Comparison of ENCODE assay signal across 1 cellular context in the genomic region with DNA sequence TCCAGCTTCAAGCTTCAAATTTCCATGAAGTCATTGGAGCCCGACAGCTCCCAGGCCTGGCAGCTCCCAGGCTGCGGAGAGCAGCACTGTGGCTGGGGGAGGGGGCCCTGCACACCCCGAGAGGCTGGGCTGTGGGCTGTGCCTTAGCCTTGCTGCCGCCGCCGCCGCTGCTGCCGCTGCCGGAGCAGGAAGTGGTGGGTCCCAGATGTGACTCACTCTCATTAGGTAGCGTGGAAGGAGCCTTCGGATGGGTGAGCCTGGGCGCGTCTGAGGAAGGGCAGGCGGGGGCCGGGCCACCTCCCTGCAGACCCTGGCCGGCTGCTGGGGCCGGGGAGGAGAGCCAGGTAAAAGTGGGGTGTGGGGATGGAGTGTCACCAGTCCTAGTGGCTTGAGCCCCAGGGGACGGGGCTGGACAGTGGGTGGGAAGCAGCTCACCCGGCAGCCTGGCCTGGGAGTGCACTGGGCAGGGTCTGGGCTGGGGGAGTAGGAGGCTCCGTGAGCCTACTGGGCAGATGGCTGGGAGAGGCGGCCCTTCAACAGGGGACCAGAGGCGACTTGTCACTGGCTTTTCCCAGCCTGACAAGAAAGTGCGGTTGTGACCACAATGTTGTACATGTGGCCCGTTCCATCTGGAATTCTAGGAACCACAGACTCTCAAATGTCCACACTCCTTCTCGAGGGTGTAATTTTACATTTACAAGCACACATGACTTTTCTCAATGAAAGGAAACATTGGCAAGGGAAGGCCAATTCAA.
TF ChIP-seq lines count a peak whose summit lies in the region.

A gene (plus strand): TSS at position 215 of the 755 bp plus-strand sequence. CDS start 21,629 bp downstream, outside the sequence.

TF ChIP-seq in K562, 482 proteins besides CTCF, POLR2A, EP300 and RAD21 (continued from another document):
- TF ChIP-seq, protein P1, sequence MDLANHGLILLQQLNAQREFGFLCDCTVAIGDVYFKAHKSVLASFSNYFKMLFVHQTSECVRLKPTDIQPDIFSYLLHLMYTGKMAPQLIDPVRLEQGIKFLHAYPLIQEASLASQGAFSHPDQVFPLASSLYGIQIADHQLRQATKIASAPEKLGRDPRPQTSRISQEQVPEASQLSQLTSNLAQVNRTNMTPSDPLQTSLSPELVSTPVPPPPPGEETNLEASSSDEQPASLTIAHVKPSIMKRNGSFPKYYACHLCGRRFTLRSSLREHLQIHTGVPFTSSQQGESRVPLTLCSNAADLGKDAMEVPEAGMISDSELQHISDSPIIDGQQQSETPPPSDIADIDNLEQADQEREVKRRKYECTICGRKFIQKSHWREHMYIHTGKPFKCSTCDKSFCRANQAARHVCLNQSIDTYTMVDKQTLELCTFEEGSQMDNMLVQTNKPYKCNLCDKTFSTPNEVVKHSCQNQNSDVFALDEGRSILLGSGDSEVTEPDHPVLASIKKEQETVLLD (IDR thresholded peaks at IDR 0.05): 0 out of 2 replicates have a peak, but pooled peaks have one; percentile 32
- TF ChIP-seq BRD9 (IDR thresholded peaks at IDR 0.05; ENCODE audit: low read depth, partially characterized antibody): no peak
- TF ChIP-seq, protein P2, sequence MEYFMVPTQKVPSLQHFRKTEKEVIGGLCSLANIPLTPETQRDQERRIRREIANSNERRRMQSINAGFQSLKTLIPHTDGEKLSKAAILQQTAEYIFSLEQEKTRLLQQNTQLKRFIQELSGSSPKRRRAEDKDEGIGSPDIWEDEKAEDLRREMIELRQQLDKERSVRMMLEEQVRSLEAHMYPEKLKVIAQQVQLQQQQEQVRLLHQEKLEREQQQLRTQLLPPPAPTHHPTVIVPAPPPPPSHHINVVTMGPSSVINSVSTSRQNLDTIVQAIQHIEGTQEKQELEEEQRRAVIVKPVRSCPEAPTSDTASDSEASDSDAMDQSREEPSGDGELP (CRISPR knock-in tag; IDR thresholded peaks at IDR 0.05; ENCODE audit: borderline replicate concordance): peak; percentile 84
- peak; percentile 82 for TF ChIP-seq ETV5 (CRISPR knock-in tag; IDR thresholded peaks at IDR 0.05; ENCODE audit: low read depth)
- 0 out of 2 replicates have a peak, but pooled peaks have one; percentile 15 for TF ChIP-seq ZNF766 (CRISPR knock-in tag; conservative IDR thresholded peaks at IDR 0.05)
- no peak for TF ChIP-seq CHD4 (IDR thresholded peaks at IDR 0.05; ENCODE audit: insufficient read depth, insufficient replicate concordance, low read depth, low read length, poor library complexity, severe bottlenecking)
- peak; percentile 81 for TF ChIP-seq DPF2 (IDR thresholded peaks at IDR 0.05)
- TF ChIP-seq, protein P3, sequence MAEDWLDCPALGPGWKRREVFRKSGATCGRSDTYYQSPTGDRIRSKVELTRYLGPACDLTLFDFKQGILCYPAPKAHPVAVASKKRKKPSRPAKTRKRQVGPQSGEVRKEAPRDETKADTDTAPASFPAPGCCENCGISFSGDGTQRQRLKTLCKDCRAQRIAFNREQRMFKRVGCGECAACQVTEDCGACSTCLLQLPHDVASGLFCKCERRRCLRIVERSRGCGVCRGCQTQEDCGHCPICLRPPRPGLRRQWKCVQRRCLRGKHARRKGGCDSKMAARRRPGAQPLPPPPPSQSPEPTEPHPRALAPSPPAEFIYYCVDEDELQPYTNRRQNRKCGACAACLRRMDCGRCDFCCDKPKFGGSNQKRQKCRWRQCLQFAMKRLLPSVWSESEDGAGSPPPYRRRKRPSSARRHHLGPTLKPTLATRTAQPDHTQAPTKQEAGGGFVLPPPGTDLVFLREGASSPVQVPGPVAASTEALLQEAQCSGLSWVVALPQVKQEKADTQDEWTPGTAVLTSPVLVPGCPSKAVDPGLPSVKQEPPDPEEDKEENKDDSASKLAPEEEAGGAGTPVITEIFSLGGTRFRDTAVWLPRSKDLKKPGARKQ (CRISPR knock-in tag; IDR thresholded peaks at IDR 0.05): no peak
- peak; percentile 33; the same call in 1 of the 2 replicates for TF ChIP-seq SOX6 (IDR thresholded peaks at IDR 0.05)
- TF ChIP-seq GABPA (tag; conservative IDR thresholded peaks at IDR 0.05; ENCODE audit: low read depth): peak; percentile 66
- TF ChIP-seq GTF2E2 (tag; IDR thresholded peaks at IDR 0.05): 0 out of 2 replicates have a peak, but pooled peaks have one; percentile 21
- peak; percentile 85 for TF ChIP-seq SMARCE1 (IDR thresholded peaks at IDR 0.05)
- TF ChIP-seq SRSF1 (IDR thresholded peaks at IDR 0.05; ENCODE audit: low read depth, low read length): no peak
- TF ChIP-seq CBX8 (IDR thresholded peaks at IDR 0.05; ENCODE audit: borderline replicate concordance, extremely low read depth, low read depth, low read length, poor library complexity, severe bottlenecking): no peak
- TF ChIP-seq PML (IDR thresholded peaks at IDR 0.05; ENCODE audit: low read length): no peak
- peak; percentile 73 for TF ChIP-seq ARID1B (IDR thresholded peaks at IDR 0.05)
- peak; percentile 38 for TF ChIP-seq CCNT2 (IDR thresholded peaks at IDR 0.05; ENCODE audit: borderline replicate concordance, extremely low read depth, insufficient read length, low read depth, low read length)
- TF ChIP-seq ZNF24 (IDR thresholded peaks at IDR 0.05): no peak
- TF ChIP-seq ZNF584 (CRISPR knock-in tag; IDR thresholded peaks at IDR 0.05; ENCODE audit: low read depth): no peak; the same call in 1 of the 2 replicates
- TF ChIP-seq HMG20A (CRISPR knock-in tag; conservative IDR thresholded peaks at IDR 0.05): no peak
- no peak for TF ChIP-seq SMARCC2 (IDR thresholded peaks at IDR 0.05; ENCODE audit: low read depth)
- TF ChIP-seq, protein P4, sequence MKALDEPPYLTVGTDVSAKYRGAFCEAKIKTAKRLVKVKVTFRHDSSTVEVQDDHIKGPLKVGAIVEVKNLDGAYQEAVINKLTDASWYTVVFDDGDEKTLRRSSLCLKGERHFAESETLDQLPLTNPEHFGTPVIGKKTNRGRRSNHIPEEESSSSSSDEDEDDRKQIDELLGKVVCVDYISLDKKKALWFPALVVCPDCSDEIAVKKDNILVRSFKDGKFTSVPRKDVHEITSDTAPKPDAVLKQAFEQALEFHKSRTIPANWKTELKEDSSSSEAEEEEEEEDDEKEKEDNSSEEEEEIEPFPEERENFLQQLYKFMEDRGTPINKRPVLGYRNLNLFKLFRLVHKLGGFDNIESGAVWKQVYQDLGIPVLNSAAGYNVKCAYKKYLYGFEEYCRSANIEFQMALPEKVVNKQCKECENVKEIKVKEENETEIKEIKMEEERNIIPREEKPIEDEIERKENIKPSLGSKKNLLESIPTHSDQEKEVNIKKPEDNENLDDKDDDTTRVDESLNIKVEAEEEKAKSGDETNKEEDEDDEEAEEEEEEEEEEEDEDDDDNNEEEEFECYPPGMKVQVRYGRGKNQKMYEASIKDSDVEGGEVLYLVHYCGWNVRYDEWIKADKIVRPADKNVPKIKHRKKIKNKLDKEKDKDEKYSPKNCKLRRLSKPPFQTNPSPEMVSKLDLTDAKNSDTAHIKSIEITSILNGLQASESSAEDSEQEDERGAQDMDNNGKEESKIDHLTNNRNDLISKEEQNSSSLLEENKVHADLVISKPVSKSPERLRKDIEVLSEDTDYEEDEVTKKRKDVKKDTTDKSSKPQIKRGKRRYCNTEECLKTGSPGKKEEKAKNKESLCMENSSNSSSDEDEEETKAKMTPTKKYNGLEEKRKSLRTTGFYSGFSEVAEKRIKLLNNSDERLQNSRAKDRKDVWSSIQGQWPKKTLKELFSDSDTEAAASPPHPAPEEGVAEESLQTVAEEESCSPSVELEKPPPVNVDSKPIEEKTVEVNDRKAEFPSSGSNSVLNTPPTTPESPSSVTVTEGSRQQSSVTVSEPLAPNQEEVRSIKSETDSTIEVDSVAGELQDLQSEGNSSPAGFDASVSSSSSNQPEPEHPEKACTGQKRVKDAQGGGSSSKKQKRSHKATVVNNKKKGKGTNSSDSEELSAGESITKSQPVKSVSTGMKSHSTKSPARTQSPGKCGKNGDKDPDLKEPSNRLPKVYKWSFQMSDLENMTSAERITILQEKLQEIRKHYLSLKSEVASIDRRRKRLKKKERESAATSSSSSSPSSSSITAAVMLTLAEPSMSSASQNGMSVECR (CRISPR knock-in tag; IDR thresholded peaks at IDR 0.05): no peak
- TF ChIP-seq, protein P5, sequence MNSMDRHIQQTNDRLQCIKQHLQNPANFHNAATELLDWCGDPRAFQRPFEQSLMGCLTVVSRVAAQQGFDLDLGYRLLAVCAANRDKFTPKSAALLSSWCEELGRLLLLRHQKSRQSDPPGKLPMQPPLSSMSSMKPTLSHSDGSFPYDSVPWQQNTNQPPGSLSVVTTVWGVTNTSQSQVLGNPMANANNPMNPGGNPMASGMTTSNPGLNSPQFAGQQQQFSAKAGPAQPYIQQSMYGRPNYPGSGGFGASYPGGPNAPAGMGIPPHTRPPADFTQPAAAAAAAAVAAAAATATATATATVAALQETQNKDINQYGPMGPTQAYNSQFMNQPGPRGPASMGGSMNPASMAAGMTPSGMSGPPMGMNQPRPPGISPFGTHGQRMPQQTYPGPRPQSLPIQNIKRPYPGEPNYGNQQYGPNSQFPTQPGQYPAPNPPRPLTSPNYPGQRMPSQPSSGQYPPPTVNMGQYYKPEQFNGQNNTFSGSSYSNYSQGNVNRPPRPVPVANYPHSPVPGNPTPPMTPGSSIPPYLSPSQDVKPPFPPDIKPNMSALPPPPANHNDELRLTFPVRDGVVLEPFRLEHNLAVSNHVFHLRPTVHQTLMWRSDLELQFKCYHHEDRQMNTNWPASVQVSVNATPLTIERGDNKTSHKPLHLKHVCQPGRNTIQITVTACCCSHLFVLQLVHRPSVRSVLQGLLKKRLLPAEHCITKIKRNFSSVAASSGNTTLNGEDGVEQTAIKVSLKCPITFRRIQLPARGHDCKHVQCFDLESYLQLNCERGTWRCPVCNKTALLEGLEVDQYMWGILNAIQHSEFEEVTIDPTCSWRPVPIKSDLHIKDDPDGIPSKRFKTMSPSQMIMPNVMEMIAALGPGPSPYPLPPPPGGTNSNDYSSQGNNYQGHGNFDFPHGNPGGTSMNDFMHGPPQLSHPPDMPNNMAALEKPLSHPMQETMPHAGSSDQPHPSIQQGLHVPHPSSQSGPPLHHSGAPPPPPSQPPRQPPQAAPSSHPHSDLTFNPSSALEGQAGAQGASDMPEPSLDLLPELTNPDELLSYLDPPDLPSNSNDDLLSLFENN (IDR thresholded peaks at IDR 0.05; ENCODE audit: low read depth in 2 of 2, low read length in 2 of 2): no peak
- peak; percentile 53; the same call in 1 of the 2 replicates for TF ChIP-seq ZNF589 (CRISPR knock-in tag; IDR thresholded peaks at IDR 0.05; ENCODE audit: low read depth)
- 0 out of 2 replicates have a peak, but pooled peaks have one; percentile 17 for TF ChIP-seq RB1 (IDR thresholded peaks at IDR 0.05; ENCODE audit: low read depth)
- no peak for TF ChIP-seq RBM39 (optimal IDR thresholded peaks at IDR 0.05; ENCODE audit: low read depth, low read length)
- peak in 1 of 2 experiments; percentile 22; a peak in 1 of 4 replicates for TF ChIP-seq SIN3A (IDR thresholded peaks at IDR 0.05; ENCODE audit: borderline replicate concordance in 2 of 2, control insufficient read depth in 1 of 2, low read depth in 2 of 2, low read length in 2 of 2)
- TF ChIP-seq MAFK (IDR thresholded peaks at IDR 0.05; ENCODE audit: low read length): no peak
- TF ChIP-seq HDGF (IDR thresholded peaks at IDR 0.05): peak; percentile 90
- TF ChIP-seq, protein P6, sequence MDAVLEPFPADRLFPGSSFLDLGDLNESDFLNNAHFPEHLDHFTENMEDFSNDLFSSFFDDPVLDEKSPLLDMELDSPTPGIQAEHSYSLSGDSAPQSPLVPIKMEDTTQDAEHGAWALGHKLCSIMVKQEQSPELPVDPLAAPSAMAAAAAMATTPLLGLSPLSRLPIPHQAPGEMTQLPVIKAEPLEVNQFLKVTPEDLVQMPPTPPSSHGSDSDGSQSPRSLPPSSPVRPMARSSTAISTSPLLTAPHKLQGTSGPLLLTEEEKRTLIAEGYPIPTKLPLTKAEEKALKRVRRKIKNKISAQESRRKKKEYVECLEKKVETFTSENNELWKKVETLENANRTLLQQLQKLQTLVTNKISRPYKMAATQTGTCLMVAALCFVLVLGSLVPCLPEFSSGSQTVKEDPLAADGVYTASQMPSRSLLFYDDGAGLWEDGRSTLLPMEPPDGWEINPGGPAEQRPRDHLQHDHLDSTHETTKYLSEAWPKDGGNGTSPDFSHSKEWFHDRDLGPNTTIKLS (IDR thresholded peaks at IDR 0.05; ENCODE audit: borderline replicate concordance, low read depth): 0 out of 2 replicates have a peak, but pooled peaks have one; percentile 18
- TF ChIP-seq SPI1 (IDR thresholded peaks at IDR 0.05; ENCODE audit: borderline replicate concordance, low read depth, low read length): peak; percentile 73
TF ChIP-seq in K562: peak in this region for 98.
